8 cellular contexts compared by ENCODE assay signal in the genomic region with DNA sequence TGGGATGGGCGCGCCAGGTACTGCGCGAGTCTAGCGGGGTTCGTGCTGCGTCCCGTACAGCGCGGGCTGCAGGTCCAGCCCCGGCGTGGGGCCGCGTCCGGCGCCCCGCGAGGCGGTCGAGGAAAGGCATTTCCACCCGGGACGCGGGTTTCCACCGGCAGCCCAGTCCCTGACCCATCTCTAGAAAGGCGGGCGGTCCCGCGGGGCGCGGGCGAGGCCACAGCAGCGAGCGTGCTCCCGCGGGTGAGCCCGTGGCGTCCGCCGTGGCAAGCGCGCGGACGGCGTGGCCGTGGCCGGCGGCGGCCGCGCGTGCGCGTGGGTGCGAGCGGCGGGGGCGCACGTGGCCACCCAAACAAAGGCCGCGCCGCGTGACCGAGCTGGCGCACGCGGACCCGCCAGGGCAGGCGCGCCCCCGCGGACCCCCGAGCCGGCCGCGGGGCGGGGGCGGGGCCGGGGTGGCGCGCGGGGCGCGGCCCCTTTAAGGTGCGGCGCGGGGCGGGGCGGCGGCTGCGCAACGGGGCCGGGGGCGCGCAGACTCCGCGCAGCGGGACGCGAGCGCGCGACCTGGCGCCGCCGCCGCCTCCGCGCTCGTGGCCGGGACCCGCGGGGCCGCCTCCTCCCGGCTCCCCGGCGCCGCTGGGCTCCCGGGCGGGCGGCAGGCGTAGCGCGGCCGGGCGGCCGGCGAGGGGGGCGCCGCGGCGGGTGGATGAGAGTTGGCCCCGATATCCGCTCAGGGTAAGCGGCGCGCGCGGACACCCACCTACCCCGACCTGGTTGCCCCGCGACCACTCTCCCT. TPM values are rescaled to one million over a fixed set of nuclear protein-coding genes. Genes with fewer than 3 reads are reported as not detected.
DNase-seq lines count a peak whose midpoint lies in the region; ATAC-seq and TF ChIP-seq lines count a peak whose summit lies in the region.

No MANE protein-coding gene starts in this region.

- H3K36me3 Mint-ChIP-seq in T-helper 17 cell (ENCODE audit: low read depth) = peaks cover 2% of the 10 kb centered on the region

- H3K27me3 Mint-ChIP-seq in T-helper 17 cell = no peaks in the 10 kb centered on the region

- H3K9me3 ChIP-seq in T-helper 17 cell (ENCODE audit: control insufficient read depth, low read length, poor library complexity, severe bottlenecking) (no peaks in the 10 kb centered on the region), iPS-18c (ENCODE audit: control insufficient read depth, insufficient read depth, low read length) (no peaks in the 10 kb centered on the region)

- no peak for TF ChIP-seq CTCF in astrocyte of the spinal cord (IDR thresholded peaks at IDR 0.05; ENCODE audit: low read depth, low read length)

- peak overlapping the region; percentile 86 for H3K4me3 Mint-ChIP-seq in T-helper 17 cell

- H3K4me3 ChIP-seq in astrocyte of the spinal cord (ENCODE audit: low read depth, low read length) = peak overlapping the region; percentile 62
- peak overlapping the region; percentile 61 for H3K4me3 ChIP-seq in iPS-18c (ENCODE audit: insufficient read depth, low read depth, low read length)

- peaks cover 21% of the 10 kb centered on the region for H3K4me1 Mint-ChIP-seq in T-helper 17 cell

- in situ Hi-C loops in astrocyte of the spinal cord (cut with HindIII; ENCODE audit: low sequenced_read_pairs) = no loop called here

- peak; percentile 96 for DNase-seq in GM03348 (ENCODE audit: low spot score)
- peak; percentile 60 to 68 (median 64) for DNase-seq in T-helper 17 cell
- no peak for DNase-seq in astrocyte of the spinal cord (ENCODE audit: low read depth, low spot score)
- DNase-seq in stimulated activated CD4-positive, alpha-beta T cell treated with anti-CD3 and anti-CD28 coated beads, Interleukin-15, amount 100 ng/mL, for 24 hours = peak; percentile 69
- DNase-seq in DMS79 treated with DMSO at 0.1 percent for 48 hours (lab: John Stamatoyannopoulos, UW) = no peak
- DNase-seq in DMS114 treated with DMSO at 0.1 percent for 48 hours (lab: John Stamatoyannopoulos, UW; ENCODE audit: unreplicated experiment) = no peak

- H3K27ac Mint-ChIP-seq in T-helper 17 cell = no peak overlapping the region

- ATAC-seq in HG02970 (IDR thresholded peaks at IDR 0.05; ENCODE audit: low FRiP score, unreplicated experiment) (peak; percentile 61), T-helper 17 cell (peak; percentile 82)

RNA-seq across cellular contexts. Expression of gene CELSR1, which starts 39.3 kb away (rescaled TPM):
- total RNA-seq in T-helper 17 cell = 1 to 10 TPM; 3.0 to 6.0 TPM

RNA-seq across cellular contexts. Expression of gene GRAMD4, which starts 43.4 kb away (rescaled TPM):
- total RNA-seq in T-helper 17 cell = 10 to 100 TPM; 14.2 to 14.5 TPM

Comparison
In these comparisons a context has a peak if more than half of its experiments do, and no peak if none do; other contexts are left out.
1. DNase-seq: peak in GM03348 (single experiment), T-helper 17 cell (3 of 3) and stimulated activated CD4-positive, alpha-beta T cell treated with anti-CD3 and anti-CD28 coated beads, Interleukin-15, amount 100 ng/mL, for 24 hours (single experiment); none in astrocyte of the spinal cord (single experiment), DMS79 treated with DMSO at 0.1 percent for 48 hours (single experiment) and DMS114 treated with DMSO at 0.1 percent for 48 hours (single experiment).